In genomic region chr9:4077499-4078102, GRCh38 we compare ENCODE assay signal across 8 cellular contexts.
A peak's percentile ranks its signal among the peaks of the same experiment; 100 is the strongest.
DNase-seq lines count a peak whose midpoint lies in the region; ATAC-seq and TF ChIP-seq lines count a peak whose summit lies in the region.

No MANE protein-coding gene starts in this region.

- no TSS peak for BruUV-seq in A673 (replicated peaks; lab: Mats Ljungman, UMichigan)

- H3K4me3 Mint-ChIP-seq in activated T-helper 1 cell treated with anti-CD3 and anti-CD28 coated beads, Interleukin-12 subunit alpha, Interleukin-12 subunit beta, Interleukin-2, Interleukin-4 antibody, amounts not matched to agents 30 ng/mL and 10 ng/mL and 1 ng/mL, durations not matched to agents 14 hours and 24 hours and 36 hours, result no peak overlapping the region
- H3K4me3 Mint-ChIP-seq in glutamatergic neuron (ENCODE audit: unreplicated experiment), result no peak overlapping the region

- H3K4me3 ChIP-seq in A673 (ENCODE audit: low read depth, low read length, poor library complexity, severe bottlenecking), result no peak overlapping the region
- H3K4me3 ChIP-seq in skeletal muscle cell (ENCODE audit: low read depth, low read length), result no peak overlapping the region

- ATAC-seq in GM18502 (IDR thresholded peaks at IDR 0.05; ENCODE audit: poor library complexity, unreplicated experiment) (peak; percentile 60), HG02852 (IDR thresholded peaks at IDR 0.05; ENCODE audit: unreplicated experiment) (no peak)

- POLR2A ChIA-PET in A673 (lab: Charles Lee; ENCODE audit: low non-redundant PET), result interaction anchor here (0.7 kb wide), 1 partner anchor 1692 kb away, joined by 3 read pairs; no protein-coding TSS in a partner anchor

- H3K27me3 ChIP-seq in A673 (replicated peaks; ENCODE audit: insufficient read depth, low read depth, low read length, poor library complexity), result no peaks in the 10 kb centered on the region

- TF ChIP-seq CTCF in A673 (conservative IDR thresholded peaks at IDR 0.05; ENCODE audit: low read depth, low read length) (peak; percentile 83), glutamatergic neuron (IDR thresholded peaks at IDR 0.05; ENCODE audit: partially characterized antibody, unreplicated experiment) (peak; percentile 72)

- DNase-seq in A673 (ENCODE audit: low spot score) (peak; percentile 81), NCI-H446 (lab: John Stamatoyannopoulos, UW) (peak; percentile 89 to 95), glutamatergic neuron (peak; percentile 83), skeletal muscle cell (ENCODE audit: low read depth) (peak; percentile 47)
- DNase-seq in activated T-helper 1 cell treated with anti-CD3 and anti-CD28 coated beads, Interleukin-12 subunit alpha, Interleukin-12 subunit beta, Interleukin-2, Interleukin-4 antibody, amounts not matched to agents 30 ng/mL and 10 ng/mL and 1 ng/mL, durations not matched to agents 14 hours and 24 hours and 36 hours (ENCODE audit: low spot score), result peak; percentile 2
- DNase-seq in activated CD4-positive, CD25-positive, alpha-beta regulatory T cell (lab: John Stamatoyannopoulos, UW), result no peak

- CTCF ChIA-PET in A673 (lab: Charles Lee), result no interaction called here

- intact Hi-C loops in A673 (cut with micrococcal nuclease; ENCODE audit: unreplicated experiment), result no loop called here
- intact Hi-C loops in activated T-helper 1 cell treated with anti-CD3 and anti-CD28 coated beads, Interleukin-12 subunit alpha, Interleukin-12 subunit beta, Interleukin-2, Interleukin-4 antibody, amounts not matched to agents 30 ng/mL and 10 ng/mL and 1 ng/mL, durations not matched to agents 14 hours and 24 hours and 36 hours (cut with micrococcal nuclease), result loop anchor here (1.0 to 2.0 kb wide), 2 partner anchors 261 to 289 kb away; no protein-coding TSS in a partner anchor

- H3K36me3 Mint-ChIP-seq in activated T-helper 1 cell treated with anti-CD3 and anti-CD28 coated beads, Interleukin-12 subunit alpha, Interleukin-12 subunit beta, Interleukin-2, Interleukin-4 antibody, amounts not matched to agents 30 ng/mL and 10 ng/mL and 1 ng/mL, durations not matched to agents 14 hours and 24 hours and 36 hours (ENCODE audit: low read depth), result no peaks in the 10 kb centered on the region
- H3K36me3 Mint-ChIP-seq in glutamatergic neuron (ENCODE audit: unreplicated experiment), result no peaks in the 10 kb centered on the region

- no peaks in the 10 kb centered on the region for H3K4me1 Mint-ChIP-seq in activated T-helper 1 cell treated with anti-CD3 and anti-CD28 coated beads, Interleukin-12 subunit alpha, Interleukin-12 subunit beta, Interleukin-2, Interleukin-4 antibody, amounts not matched to agents 30 ng/mL and 10 ng/mL and 1 ng/mL, durations not matched to agents 14 hours and 24 hours and 36 hours (ENCODE audit: low read depth)
- no peaks in the 10 kb centered on the region for H3K4me1 Mint-ChIP-seq in glutamatergic neuron (ENCODE audit: low read depth, unreplicated experiment)

- no peak overlapping the region for H3K27ac ChIP-seq in A673 (ENCODE audit: low read depth, low read length, poor library complexity, severe bottlenecking)

- H3K4me1 ChIP-seq in A673 (ENCODE audit: insufficient read depth, low read length, poor library complexity, severe bottlenecking), result no peaks in the 10 kb centered on the region

- no peaks in the 10 kb centered on the region for H3K9me3 ChIP-seq in A673 (ENCODE audit: low read depth, low read length, poor library complexity, severe bottlenecking)

- H3K27ac Mint-ChIP-seq in activated T-helper 1 cell treated with anti-CD3 and anti-CD28 coated beads, Interleukin-12 subunit alpha, Interleukin-12 subunit beta, Interleukin-2, Interleukin-4 antibody, amounts not matched to agents 30 ng/mL and 10 ng/mL and 1 ng/mL, durations not matched to agents 14 hours and 24 hours and 36 hours, result no peak overlapping the region
- H3K27ac Mint-ChIP-seq in glutamatergic neuron (ENCODE audit: unreplicated experiment), result no peak overlapping the region

- H3K27me3 Mint-ChIP-seq in activated T-helper 1 cell treated with anti-CD3 and anti-CD28 coated beads, Interleukin-12 subunit alpha, Interleukin-12 subunit beta, Interleukin-2, Interleukin-4 antibody, amounts not matched to agents 30 ng/mL and 10 ng/mL and 1 ng/mL, durations not matched to agents 14 hours and 24 hours and 36 hours (ENCODE audit: insufficient read depth), result peaks cover 5% of the 10 kb centered on the region
- H3K27me3 Mint-ChIP-seq in glutamatergic neuron (ENCODE audit: unreplicated experiment), result no peaks in the 10 kb centered on the region

- H3K36me3 ChIP-seq in A673 (ENCODE audit: insufficient read depth, low read length, poor library complexity, severe bottlenecking), result no peaks in the 10 kb centered on the region

- H3K9me3 Mint-ChIP-seq in activated T-helper 1 cell treated with anti-CD3 and anti-CD28 coated beads, Interleukin-12 subunit alpha, Interleukin-12 subunit beta, Interleukin-2, Interleukin-4 antibody, amounts not matched to agents 30 ng/mL and 10 ng/mL and 1 ng/mL, durations not matched to agents 14 hours and 24 hours and 36 hours, result no peaks in the 10 kb centered on the region
- no peaks in the 10 kb centered on the region for H3K9me3 Mint-ChIP-seq in glutamatergic neuron (ENCODE audit: unreplicated experiment)

Comparison
In these comparisons a context has a peak if more than half of its experiments do, and no peak if none do; other contexts are left out.
1. DNase-seq: peak in A673 (single experiment), NCI-H446 (2 of 2), activated T-helper 1 cell treated with anti-CD3 and anti-CD28 coated beads, Interleukin-12 subunit alpha, Interleukin-12 subunit beta, Interleukin-2, Interleukin-4 antibody, amounts not matched to agents 30 ng/mL and 10 ng/mL and 1 ng/mL, durations not matched to agents 14 hours and 24 hours and 36 hours (single experiment), glutamatergic neuron (single experiment) and skeletal muscle cell (single experiment); none in activated CD4-positive, CD25-positive, alpha-beta regulatory T cell (0 of 4).